Comparison of ENCODE assay signal across 35 cellular contexts in genomic region chrX:506341-506740, GRCh38.
"Had no signal": no experiment of that assay in that cellular context is flagged by ENCODE, and none has a peak within 500 bp of the region (broad histone marks: within the 10 kb centered on the region; RNA-seq: fewer than 3 reads in every experiment).

No MANE protein-coding gene starts in this region.

- H3K36me3 ChIP-seq: adrenal gland, brain microvascular endothelial cell, breast epithelium had no signal

- H3K27me3 Mint-ChIP-seq: activated B cell treated with CpG ODN at 0.5 μM for 24 hours; activated CD4-positive, alpha-beta T cell treated with anti-CD3 and anti-CD28 coated beads, Interleukin-2, amount 10 ng/mL, durations not matched to agents 24 days and 14 days had no signal

- H3K27ac Mint-ChIP-seq: activated B cell treated with CpG ODN at 0.5 μM for 24 hours; activated CD4-positive, alpha-beta memory T cell treated with anti-CD3 and anti-CD28 coated beads for 36 hours; activated CD4-positive, alpha-beta T cell treated with anti-CD3 and anti-CD28 coated beads, Interleukin-2, amount 10 ng/mL, durations not matched to agents 24 days and 14 days; activated CD8-positive, alpha-beta T cell treated with anti-CD3 and anti-CD28 coated beads for 36 hours; activated naive CD4-positive, alpha-beta T cell treated with anti-CD3 and anti-CD28 coated beads for 36 hours; activated naive CD4-positive, alpha-beta T cell treated with anti-CD3 and anti-CD28 coated beads, Interleukin-2, amount 50 U/mL, for 72 hours; activated naive CD8-positive, alpha-beta T cell treated with anti-CD3 and anti-CD28 coated beads for 36 hours; activated T-cell treated with anti-CD3 and anti-CD28 coated beads, Interleukin-2, amount 50 U/mL, for 72 hours; activated T-helper 1 cell treated with anti-CD3 and anti-CD28 coated beads, Interleukin-12 subunit alpha, Interleukin-12 subunit beta, Interleukin-2, Interleukin-4 antibody, amounts not matched to agents 30 ng/mL and 10 ng/mL and 1 ng/mL, durations not matched to agents 14 hours and 24 hours and 36 hours; activated T-helper 17 cell treated with anti-CD3 and anti-CD28 coated beads, Interleukin-2, amount 50 U/mL, for 72 hours; T-helper 1 cell treated with Interleukin-12 subunit alpha and Interleukin-12 subunit beta and Interleukin-4 antibody, amounts not matched to agents 30 μg/mL and 1 μg/mL, for 36 hours; T-helper 2 cell treated with Interferon-gamma antibody and Interleukin-4, amounts not matched to agents 5 μg/mL and 100 μg/mL, for 36 hours had no signal

- H3K36me3 Mint-ChIP-seq: activated CD4-positive, alpha-beta memory T cell treated with anti-CD3 and anti-CD28 coated beads for 36 hours; activated naive CD4-positive, alpha-beta T cell treated with anti-CD3 and anti-CD28 coated beads, Interleukin-2, amount 50 U/mL, for 72 hours; activated naive CD8-positive, alpha-beta T cell treated with anti-CD3 and anti-CD28 coated beads for 36 hours had no signal

- H3K4me3 Mint-ChIP-seq: activated B cell treated with CpG ODN at 0.5 μM for 24 hours; activated CD4-positive, alpha-beta memory T cell treated with anti-CD3 and anti-CD28 coated beads for 36 hours; activated CD4-positive, alpha-beta T cell treated with anti-CD3 and anti-CD28 coated beads, Interleukin-2, amount 10 ng/mL, durations not matched to agents 24 days and 14 days; activated CD8-positive, alpha-beta T cell treated with anti-CD3 and anti-CD28 coated beads for 36 hours; activated naive CD4-positive, alpha-beta T cell treated with anti-CD3 and anti-CD28 coated beads for 36 hours; activated naive CD8-positive, alpha-beta T cell treated with anti-CD3 and anti-CD28 coated beads for 36 hours; activated T-cell treated with anti-CD3 and anti-CD28 coated beads, Interleukin-2, amount 50 U/mL, for 4 hours; activated T-cell treated with anti-CD3 and anti-CD28 coated beads, Interleukin-2, amount 50 U/mL, for 72 hours; activated T-helper 1 cell treated with anti-CD3 and anti-CD28 coated beads, Interleukin-12 subunit alpha, Interleukin-12 subunit beta, Interleukin-2, Interleukin-4 antibody, amounts not matched to agents 30 ng/mL and 10 ng/mL and 1 ng/mL, durations not matched to agents 14 hours and 24 hours and 36 hours; activated T-helper 17 cell treated with anti-CD3 and anti-CD28 coated beads, Interleukin-2, amount 50 U/mL, for 72 hours; T-helper 1 cell treated with Interleukin-12 subunit alpha and Interleukin-12 subunit beta and Interleukin-4 antibody, amounts not matched to agents 30 μg/mL and 1 μg/mL, for 36 hours; T-helper 2 cell treated with Interferon-gamma antibody and Interleukin-4, amounts not matched to agents 5 μg/mL and 100 μg/mL, for 36 hours had no signal

- H3K27ac ChIP-seq: adrenal gland, body of pancreas, brain microvascular endothelial cell, breast epithelium, VCaP had no signal

- H3K4me3 ChIP-seq: adrenal gland, body of pancreas, breast epithelium had no signal

- H3K4me1 Mint-ChIP-seq: activated B cell treated with CpG ODN at 0.5 μM for 24 hours; activated CD4-positive, alpha-beta T cell treated with anti-CD3 and anti-CD28 coated beads, Interleukin-2, amount 10 ng/mL, durations not matched to agents 24 days and 14 days; activated naive CD8-positive, alpha-beta T cell treated with anti-CD3 and anti-CD28 coated beads for 36 hours; activated T-helper 17 cell treated with anti-CD3 and anti-CD28 coated beads, Interleukin-2, amount 50 U/mL, for 72 hours had no signal

- H3K9me3 ChIP-seq: adrenal gland had no signal

- DNase-seq: activated B cell treated with CpG ODN at 0.5 μM for 24 hours; activated CD4-positive, alpha-beta memory T cell treated with anti-CD3 and anti-CD28 coated beads for 36 hours; activated CD4-positive, alpha-beta T cell treated with anti-CD3 and anti-CD28 coated beads for 4 hours; activated CD4-positive, alpha-beta T cell treated with anti-CD3 and anti-CD28 coated beads, Interleukin-2, amount 10 ng/mL, durations not matched to agents 24 days and 14 days; activated CD4-positive, alpha-beta T cell treated with anti-CD3 and anti-CD28 coated beads, Interleukin-2, amount 50 U/mL, for 1 hour; activated CD4-positive, alpha-beta T cell treated with anti-CD3 and anti-CD28 coated beads, Interleukin-2, amount 50 U/mL, for 4 hours; activated CD4-positive, CD25-positive, alpha-beta regulatory T cell treated with anti-CD3 and anti-CD28 coated beads, Interleukin-2, amount 50 U/mL, for 72 hours; activated CD8-positive, alpha-beta memory T cell treated with anti-CD3 and anti-CD28 coated beads, Interleukin-2, amount 50 U/mL, for 4 hours; activated CD8-positive, alpha-beta T cell treated with anti-CD3 and anti-CD28 coated beads for 36 hours; activated effector memory CD4-positive, alpha-beta T cell treated with anti-CD3 and anti-CD28 coated beads, Interleukin-2, amount 50 U/mL, for 16 hours; activated gamma-delta T cell treated with Interleukin-2 at 50 U/mL for 16 hours; activated naive CD4-positive, alpha-beta T cell; activated naive CD4-positive, alpha-beta T cell treated with anti-CD3 and anti-CD28 coated beads for 36 hours; activated naive CD4-positive, alpha-beta T cell treated with anti-CD3 and anti-CD28 coated beads, Interleukin-2, amount 50 U/mL, for 16 hours; activated naive CD8-positive, alpha-beta T cell treated with anti-CD3 and anti-CD28 coated beads for 36 hours; activated T-cell treated with anti-CD3 and anti-CD28 coated beads for 4 hours; activated T-cell treated with anti-CD3 and anti-CD28 coated beads, Interleukin-2, amount 50 U/mL, for 1 hour; activated T-cell treated with anti-CD3 and anti-CD28 coated beads, Interleukin-2, amount 50 U/mL, for 4 hours; activated T-cell treated with anti-CD3 and anti-CD28 coated beads, Interleukin-2, amount 50 U/mL, for 72 hours; amniotic stem cell; aorta; body of pancreas; brain microvascular endothelial cell; central memory CD4-positive, alpha-beta T cell; T-helper 1 cell; T-helper 2 cell; T-helper 9 cell had no signal

- H3K27me3 ChIP-seq: adrenal gland, body of pancreas, brain microvascular endothelial cell had no signal

- H3K4me1 ChIP-seq: adrenal gland, body of pancreas, breast epithelium had no signal

- ATAC-seq: activated CD8-positive, alpha-beta T cell treated with anti-CD3 and anti-CD28 coated beads for 36 hours; activated naive CD4-positive, alpha-beta T cell treated with anti-CD3 and anti-CD28 coated beads, Interleukin-2, amount 50 U/mL, for 72 hours; activated T-cell treated with anti-CD3 and anti-CD28 coated beads, Interleukin-2, amount 50 U/mL, for 4 hours; activated T-cell treated with anti-CD3 and anti-CD28 coated beads, Interleukin-2, amount 50 U/mL, for 72 hours; activated T-helper 17 cell treated with anti-CD3 and anti-CD28 coated beads, Interleukin-2, amount 50 U/mL, for 72 hours; body of pancreas had no signal
